Comparison of ENCODE assay signal across 8 cellular contexts in genomic region chr6:168035661-168036616, GRCh38. TPM values are rescaled to one million over a fixed set of nuclear protein-coding genes. Genes with fewer than 3 reads are reported as not detected.
DNase-seq lines count a peak whose midpoint lies in the region; ATAC-seq, FAIRE-seq and TF ChIP-seq lines count a peak whose summit lies in the region.

No MANE protein-coding gene starts in this region.

- H3K4me1 Mint-ChIP-seq in chondrocyte (ENCODE audit: low read depth), result peaks cover 37% of the 10 kb centered on the region

- peak overlapping the region; percentile 64 to 86 for H3K27ac ChIP-seq in lung (ENCODE audit: low read depth in 1 of 2, low read length in 1 of 2)

- H3K9me3 ChIP-seq in lung (ENCODE audit: control insufficient read depth in 2 of 2, insufficient read depth in 1 of 2, low read length in 1 of 2), result peaks cover 0 to 13% of the 10 kb centered on the region in 2 donors

- no peaks in the 10 kb centered on the region for H3K27me3 ChIP-seq in lung (ENCODE audit: control insufficient read depth, insufficient read depth)

- no peak for TF ChIP-seq CTCF in chondrocyte (IDR thresholded peaks at IDR 0.05)
- TF ChIP-seq CTCF in lung (IDR thresholded peaks at IDR 0.05; ENCODE audit: control extremely low read depth, extremely low read depth), result no peak

- DNase-seq in DMS153 (lab: John Stamatoyannopoulos, UW), result peak; percentile 21
- DNase-seq in NCI-H2227 (lab: John Stamatoyannopoulos, UW; ENCODE audit: unreplicated experiment), result peak; percentile 64
- DNase-seq in chondrocyte (ENCODE audit: low spot score), result no peak
- no peak for DNase-seq in lung (ENCODE audit: low spot score)
- DNase-seq in urothelium cell line (ENCODE audit: low spot score), result peak; percentile 55
- DNase-seq in SIG-M5 (lab: John Stamatoyannopoulos, UW), result no peak

- peak overlapping the region; percentile 72 for H3K4me3 Mint-ChIP-seq in chondrocyte (ENCODE audit: unreplicated experiment)

- H3K36me3 ChIP-seq in lung (ENCODE audit: control insufficient read depth in 2 of 2, insufficient read depth in 2 of 2, low read length in 2 of 2), result no peaks in the 10 kb centered on the region

- ATAC-seq in lung (ENCODE audit: insufficient read depth, low FRiP score) (peak; percentile 23), HG03159 (IDR thresholded peaks at IDR 0.05; ENCODE audit: unreplicated experiment) (no peak), HG03280 (IDR thresholded peaks at IDR 0.05; ENCODE audit: unreplicated experiment) (no peak)

- H3K9me3 Mint-ChIP-seq in chondrocyte (ENCODE audit: low read depth), result peaks cover 8% of the 10 kb centered on the region

- H3K27ac Mint-ChIP-seq in chondrocyte (ENCODE audit: unreplicated experiment), result peak overlapping the region; percentile 81

- H3K36me3 Mint-ChIP-seq in chondrocyte (ENCODE audit: low read depth), result no peaks in the 10 kb centered on the region

- peaks cover under 1 to 9% of the 10 kb centered on the region in 2 donors for H3K4me1 ChIP-seq in lung (ENCODE audit: control insufficient read depth in 2 of 2, insufficient read depth in 2 of 2, low read length in 2 of 2)

- FAIRE-seq in urothelium cell line (lab: Jason Lieb, UNC), result peak; percentile 76

- WGBS in lung, 2 donors, result 9 to 21% methylated on average over 29 of the region's 29 CpGs

- H3K27me3 Mint-ChIP-seq in chondrocyte (ENCODE audit: low read depth), result peaks cover 7% of the 10 kb centered on the region

- H3K4me3 ChIP-seq in lung, result peak overlapping the region; percentile 16

RNA-seq across cellular contexts. Expression of gene KIF25, which starts 38.5 kb away (rescaled TPM):
- total RNA-seq in chondrocyte, result not detected in 3 replicates
- total RNA-seq in lung, result 1 to 10 TPM in 1 of 2 donors, under 1 TPM in 1; 0.46 to 5.3 TPM
- polyA plus RNA-seq in lung, result under 1 TPM; 0.24 to 0.61 TPM

RNA-seq across cellular contexts. Expression of gene FRMD1, which starts 43.1 kb away (rescaled TPM):
- total RNA-seq in chondrocyte, result 0.20 to 0.28 TPM in 2 of 3 replicates, not detected in the other
- 1 to 10 TPM in 1 of 2 donors, under 1 TPM in 1; 0.06 to 1.4 TPM for total RNA-seq in lung
- polyA plus RNA-seq in lung, result under 1 TPM; 0.02 to 0.14 TPM

Comparison
In these comparisons a context has a peak if more than half of its experiments do, and no peak if none do; other contexts are left out.
1. DNase-seq: peak in DMS153 (single experiment), NCI-H2227 (single experiment) and urothelium cell line (single experiment); none in chondrocyte (single experiment), lung (single experiment) and SIG-M5 (single experiment).